8 cellular contexts compared by ENCODE assay signal in the genomic region with DNA sequence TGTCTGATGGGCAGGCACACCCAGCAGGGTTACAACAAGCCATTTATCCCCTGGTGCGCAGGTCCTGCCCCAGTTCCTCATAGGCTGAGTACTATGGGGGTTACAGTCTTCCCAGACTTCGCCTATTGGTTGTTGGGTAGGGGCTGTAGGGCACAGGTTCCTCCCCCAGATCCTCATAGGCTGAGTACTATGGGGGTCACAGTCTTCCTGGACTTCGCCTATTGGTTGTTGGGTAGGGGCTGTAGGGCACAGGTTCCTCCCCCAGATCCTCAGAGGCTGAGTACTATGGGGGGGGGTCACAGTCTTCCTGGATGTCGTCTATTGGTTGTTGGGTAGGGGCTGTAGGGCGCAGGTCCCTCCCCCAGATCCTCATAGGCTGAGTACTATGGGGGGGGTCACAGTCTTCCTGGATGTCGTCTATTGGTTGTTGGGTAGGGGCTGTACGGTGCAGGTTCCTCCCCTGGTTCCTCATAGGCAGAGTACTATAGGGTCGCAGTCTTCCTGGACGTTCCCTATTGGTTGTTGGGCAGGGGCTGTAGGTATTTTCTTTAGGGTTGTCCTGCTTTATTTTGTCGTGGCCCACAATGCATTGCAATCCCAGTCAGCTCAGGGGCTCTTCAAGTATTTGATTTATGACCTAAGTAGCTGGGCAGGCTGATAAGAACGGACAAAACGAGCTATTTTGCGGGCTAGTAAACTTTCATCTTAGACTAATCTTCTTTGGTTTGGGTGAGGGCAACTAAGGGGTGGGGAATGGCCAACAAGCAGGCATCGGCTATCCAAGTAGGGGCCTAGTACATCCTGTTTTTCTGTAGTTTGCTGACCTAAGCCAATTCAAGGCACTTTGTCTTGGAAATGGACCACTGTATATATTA. TPM values are rescaled to one million over a fixed set of nuclear protein-coding genes. Genes with fewer than 3 reads are reported as not detected.
DNase-seq lines count a peak whose midpoint lies in the region; ATAC-seq and TF ChIP-seq lines count a peak whose summit lies in the region.

No MANE protein-coding gene starts in this region.

- no peak for TF ChIP-seq CTCF in GM12865 (IDR thresholded peaks at IDR 0.05; ENCODE audit: insufficient read depth, low read depth, low read length, missing control alignments)
- no peak for TF ChIP-seq CTCF in coronary artery (IDR thresholded peaks at IDR 0.05)

- H3K27ac ChIP-seq in naive thymus-derived CD4-positive, alpha-beta T cell (ENCODE audit: low read depth, low read length): no peak overlapping the region
- H3K27ac ChIP-seq in coronary artery: peak overlapping the region in 1 of 2 donors; percentile 76

- H3K4me3 Mint-ChIP-seq in naive thymus-derived CD4-positive, alpha-beta T cell: peak overlapping the region in 7 of 10 donors; percentile 51 to 89 (median 80)

- ATAC-seq in HG02610 (IDR thresholded peaks at IDR 0.05; ENCODE audit: unreplicated experiment): peak; percentile 82
- ATAC-seq in naive thymus-derived CD4-positive, alpha-beta T cell: peak; percentile 47
- no peak for ATAC-seq in SK-N-SH treated with all-trans-retinoic acid at 6 μM for 48 hours

- DNase-seq in GM12865 (ENCODE audit: low read depth) (peak; percentile 13), SHP77 treated with DMSO at 0.1 percent for 48 hours (lab: John Stamatoyannopoulos, UW) (peak; percentile 98), NCI-H2081 treated with DMSO at 0.1 percent for 48 hours (lab: John Stamatoyannopoulos, UW) (no peak), NCI-H526 treated with DMSO at 0.1 percent for 48 hours (lab: John Stamatoyannopoulos, UW) (no peak), coronary artery (ENCODE audit: low spot score) (no peak)
- DNase-seq in naive thymus-derived CD4-positive, alpha-beta T cell: no peak

- H3K36me3 ChIP-seq in naive thymus-derived CD4-positive, alpha-beta T cell (ENCODE audit: control insufficient read depth in 2 of 3, insufficient read depth in 3 of 3, low read length in 3 of 3): no peaks in the 10 kb centered on the region

- no peaks in the 10 kb centered on the region for H3K9me3 ChIP-seq in naive thymus-derived CD4-positive, alpha-beta T cell (ENCODE audit: control insufficient read depth in 2 of 3, low read length in 3 of 3)

- H3K4me1 ChIP-seq in naive thymus-derived CD4-positive, alpha-beta T cell (ENCODE audit: control insufficient read depth in 2 of 2, insufficient read depth in 2 of 2, low read length in 2 of 2): peaks cover 11 to 18% of the 10 kb centered on the region in 2 donors

- peaks cover 0 to 7% (median 0%) of the 10 kb centered on the region in 11 donors for H3K9me3 Mint-ChIP-seq in naive thymus-derived CD4-positive, alpha-beta T cell

- POLR2A ChIA-PET in naive thymus-derived CD4-positive, alpha-beta T cell (lab: Charles Lee): no interaction called here

- H3K27ac Mint-ChIP-seq in naive thymus-derived CD4-positive, alpha-beta T cell: peak overlapping the region in 5 of 9 donors; percentile 5 to 69 (median 22)

- CTCF ChIA-PET in naive thymus-derived CD4-positive, alpha-beta T cell (lab: Charles Lee): no interaction called here

- peaks cover 0 to 6% (median 0%) of the 10 kb centered on the region in 5 donors for H3K36me3 Mint-ChIP-seq in naive thymus-derived CD4-positive, alpha-beta T cell

- peaks cover 0 to 7% (median 0%) of the 10 kb centered on the region in 5 donors for H3K27me3 Mint-ChIP-seq in naive thymus-derived CD4-positive, alpha-beta T cell

- H3K27me3 ChIP-seq in naive thymus-derived CD4-positive, alpha-beta T cell (ENCODE audit: control insufficient read depth in 2 of 2, insufficient read depth in 2 of 2, low read length in 2 of 2): no peaks in the 10 kb centered on the region

- H3K4me3 ChIP-seq in GM12865 (ENCODE audit: low read depth, low read length) (no peak overlapping the region), coronary artery (no peak overlapping the region)
- H3K4me3 ChIP-seq in naive thymus-derived CD4-positive, alpha-beta T cell (ENCODE audit: low read length): no peak overlapping the region

- intact Hi-C loops in naive thymus-derived CD4-positive, alpha-beta T cell (cut with micrococcal nuclease): loop anchor here in 1 of 2 donors (2.0 kb wide), 1 partner anchor 209 kb away; no protein-coding TSS in a partner anchor

- H3K4me1 Mint-ChIP-seq in naive thymus-derived CD4-positive, alpha-beta T cell: peaks cover 22 to 56% (median 46%) of the 10 kb centered on the region in 7 donors

TF ChIP-seq in SK-N-SH treated with all-trans-retinoic acid at 6 μM for 48 hours, 23 proteins besides CTCF, POLR2A, EP300 and RAD21:
- no peak for TF ChIP-seq ZFP3 (CRISPR knock-in tag; IDR thresholded peaks at IDR 0.05)
- no peak for TF ChIP-seq TCF4 (CRISPR knock-in tag; IDR thresholded peaks at IDR 0.05; ENCODE audit: borderline replicate concordance)
- TF ChIP-seq ISL1 (CRISPR knock-in tag; IDR thresholded peaks at IDR 0.05): no peak
- no peak for TF ChIP-seq CSDC2 (CRISPR knock-in tag; IDR thresholded peaks at IDR 0.05)

RNA-seq across cellular contexts. Expression of a gene that starts 3.4 kb away (rescaled TPM):
- total RNA-seq in naive thymus-derived CD4-positive, alpha-beta T cell: 10 to 100 TPM in 1 of 5 experiments, 1 to 10 TPM in 4; 3.4 to 10.8 (median 7.1) TPM
- polyA plus RNA-seq in naive thymus-derived CD4-positive, alpha-beta T cell: 1 to 10 TPM; 1.8 to 4.9 TPM

RNA-seq across cellular contexts. Expression of a gene that starts 27.7 kb away (rescaled TPM):
- 10 to 100 TPM in 4 of 5 experiments, 1 to 10 TPM in 1; 8.7 to 19.4 (median 12.0) TPM for total RNA-seq in naive thymus-derived CD4-positive, alpha-beta T cell
- 1 to 10 TPM; 4.6 to 7.2 TPM for polyA plus RNA-seq in naive thymus-derived CD4-positive, alpha-beta T cell

Comparison
In these comparisons a context has a peak if more than half of its experiments do, and no peak if none do; other contexts are left out.
1. DNase-seq: peak in GM12865 (single experiment) and SHP77 treated with DMSO at 0.1 percent for 48 hours (single experiment); none in naive thymus-derived CD4-positive, alpha-beta T cell (0 of 9), NCI-H2081 treated with DMSO at 0.1 percent for 48 hours (single experiment), NCI-H526 treated with DMSO at 0.1 percent for 48 hours (single experiment) and coronary artery (single experiment).